Comparison of ENCODE assay signal across 1 cellular context in genomic region chr2:70248145-70248809, GRCh38.
TF ChIP-seq lines count a peak whose summit lies in the region.

A gene with protein sequence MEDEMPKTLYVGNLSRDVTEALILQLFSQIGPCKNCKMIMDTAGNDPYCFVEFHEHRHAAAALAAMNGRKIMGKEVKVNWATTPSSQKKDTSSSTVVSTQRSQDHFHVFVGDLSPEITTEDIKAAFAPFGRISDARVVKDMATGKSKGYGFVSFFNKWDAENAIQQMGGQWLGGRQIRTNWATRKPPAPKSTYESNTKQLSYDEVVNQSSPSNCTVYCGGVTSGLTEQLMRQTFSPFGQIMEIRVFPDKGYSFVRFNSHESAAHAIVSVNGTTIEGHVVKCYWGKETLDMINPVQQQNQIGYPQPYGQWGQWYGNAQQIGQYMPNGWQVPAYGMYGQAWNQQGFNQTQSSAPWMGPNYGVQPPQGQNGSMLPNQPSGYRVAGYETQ (minus strand): TSS chr2:70248628. CDS start chr2:70248430, 198 bp downstream.

TF ChIP-seq in HepG2, 621 proteins besides CTCF, POLR2A, EP300 and RAD21 (continued from another document and continues in another):
- TF ChIP-seq, protein P1, sequence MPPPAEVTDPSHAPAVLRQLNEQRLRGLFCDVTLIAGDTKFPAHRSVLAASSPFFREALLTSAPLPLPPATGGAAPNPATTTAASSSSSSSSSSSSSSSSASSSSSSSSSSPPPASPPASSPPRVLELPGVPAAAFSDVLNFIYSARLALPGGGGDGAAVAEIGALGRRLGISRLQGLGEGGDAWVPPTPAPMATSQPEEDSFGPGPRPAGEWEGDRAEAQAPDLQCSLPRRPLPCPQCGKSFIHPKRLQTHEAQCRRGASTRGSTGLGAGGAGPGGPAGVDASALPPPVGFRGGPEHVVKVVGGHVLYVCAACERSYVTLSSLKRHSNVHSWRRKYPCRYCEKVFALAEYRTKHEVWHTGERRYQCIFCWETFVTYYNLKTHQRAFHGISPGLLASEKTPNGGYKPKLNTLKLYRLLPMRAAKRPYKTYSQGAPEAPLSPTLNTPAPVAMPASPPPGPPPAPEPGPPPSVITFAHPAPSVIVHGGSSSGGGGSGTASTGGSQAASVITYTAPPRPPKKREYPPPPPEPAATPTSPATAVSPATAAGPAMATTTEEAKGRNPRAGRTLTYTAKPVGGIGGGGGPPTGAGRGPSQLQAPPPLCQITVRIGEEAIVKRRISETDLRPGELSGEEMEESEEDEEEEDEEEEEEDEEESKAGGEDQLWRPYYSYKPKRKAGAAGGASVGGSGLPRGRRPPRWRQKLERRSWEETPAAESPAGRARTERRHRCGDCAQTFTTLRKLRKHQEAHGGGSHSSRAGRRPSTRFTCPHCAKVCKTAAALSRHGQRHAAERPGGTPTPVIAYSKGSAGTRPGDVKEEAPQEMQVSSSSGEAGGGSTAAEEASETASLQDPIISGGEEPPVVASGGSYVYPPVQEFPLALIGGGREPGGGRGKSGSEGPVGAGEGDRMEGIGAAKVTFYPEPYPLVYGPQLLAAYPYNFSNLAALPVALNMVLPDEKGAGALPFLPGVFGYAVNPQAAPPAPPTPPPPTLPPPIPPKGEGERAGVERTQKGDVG (CRISPR knock-in tag; IDR thresholded peaks at IDR 0.05; ENCODE audit: borderline replicate concordance), result peak; percentile 69; the same call in 1 of the 2 replicates
- TF ChIP-seq ARNTL (CRISPR knock-in tag; IDR thresholded peaks at IDR 0.05) (no peak), CEBPG (CRISPR knock-in tag; IDR thresholded peaks at IDR 0.05) (peak; percentile 26; the same call in 1 of the 2 replicates), ZNF781 (CRISPR knock-in tag; IDR thresholded peaks at IDR 0.05; ENCODE audit: borderline replicate concordance, not compliant biosample characterization) (no peak), CAMTA2 (CRISPR knock-in tag; IDR thresholded peaks at IDR 0.05; ENCODE audit: borderline replicate concordance) (no peak; the same call in 1 of the 2 replicates), ZNF577 (CRISPR knock-in tag; IDR thresholded peaks at IDR 0.05; ENCODE audit: borderline replicate concordance, low read depth) (0 out of 2 replicates have a peak, but pooled peaks have one; percentile 39), CCAR2 (optimal IDR thresholded peaks at IDR 0.05; ENCODE audit: low read depth, low read length) (no peak), TARDBP (CRISPR knock-in tag; IDR thresholded peaks at IDR 0.05) (peak; percentile 46; the same call in 1 of the 2 replicates), GZF1 (CRISPR knock-in tag; IDR thresholded peaks at IDR 0.05) (no peak; the same call in 1 of the 2 replicates), ZNF251 (CRISPR knock-in tag; IDR thresholded peaks at IDR 0.05) (no peak; the same call in 1 of the 2 replicates), IRX3 (CRISPR knock-in tag; IDR thresholded peaks at IDR 0.05; ENCODE audit: borderline replicate concordance, low read depth) (no peak; the same call in 1 of the 2 replicates), ZBTB39 (CRISPR knock-in tag; IDR thresholded peaks at IDR 0.05) (peak; percentile 16; the same call in 1 of the 2 replicates), PAXIP1 (CRISPR knock-in tag; conservative IDR thresholded peaks at IDR 0.05) (peak; percentile 50), ZNF616 (CRISPR knock-in tag; IDR thresholded peaks at IDR 0.05; ENCODE audit: low read depth) (no peak), DNMT1 (CRISPR knock-in tag; IDR thresholded peaks at IDR 0.05) (peak; percentile 91; the same call in 1 of the 2 replicates), ZNF263 (CRISPR knock-in tag; IDR thresholded peaks at IDR 0.05) (peak; percentile 78), KDM5B (CRISPR knock-in tag; IDR thresholded peaks at IDR 0.05; ENCODE audit: borderline replicate concordance) (peak; percentile 94), ZNF790 (CRISPR knock-in tag; IDR thresholded peaks at IDR 0.05; ENCODE audit: borderline replicate concordance) (no peak; the same call in 1 of the 2 replicates), ZNF772 (CRISPR knock-in tag; IDR thresholded peaks at IDR 0.05) (peak; percentile 82), NFE2L1 (CRISPR knock-in tag; IDR thresholded peaks at IDR 0.05; ENCODE audit: borderline replicate concordance) (0 out of 2 replicates have a peak, but pooled peaks have one; percentile 60), POLR2G (IDR thresholded peaks at IDR 0.05; ENCODE audit: low read depth, low read length) (peak; percentile 97), MTF2 (CRISPR knock-in tag; IDR thresholded peaks at IDR 0.05; ENCODE audit: borderline replicate concordance) (no peak), ZNF292 (CRISPR knock-in tag; IDR thresholded peaks at IDR 0.05; ENCODE audit: borderline replicate concordance, low read depth) (0 out of 2 replicates have a peak, but pooled peaks have one; percentile 22), ZNF691 (CRISPR knock-in tag; IDR thresholded peaks at IDR 0.05; ENCODE audit: borderline replicate concordance, low read depth) (peak; percentile 75; the same call in 1 of the 2 replicates), LCORL (IDR thresholded peaks at IDR 0.05) (no peak), LCORL (CRISPR knock-in tag; IDR thresholded peaks at IDR 0.05) (peak; percentile 79), KLF6 (CRISPR knock-in tag; IDR thresholded peaks at IDR 0.05) (peak; percentile 68), NR1H2 (CRISPR knock-in tag; IDR thresholded peaks at IDR 0.05; ENCODE audit: borderline replicate concordance, low read depth) (no peak), ELF4 (CRISPR knock-in tag; IDR thresholded peaks at IDR 0.05; ENCODE audit: borderline replicate concordance) (peak; percentile 81; the same call in 1 of the 2 replicates), U2AF1 (optimal IDR thresholded peaks at IDR 0.05; ENCODE audit: low read depth, low read length) (peak; percentile 86)
- TF ChIP-seq, protein P2, sequence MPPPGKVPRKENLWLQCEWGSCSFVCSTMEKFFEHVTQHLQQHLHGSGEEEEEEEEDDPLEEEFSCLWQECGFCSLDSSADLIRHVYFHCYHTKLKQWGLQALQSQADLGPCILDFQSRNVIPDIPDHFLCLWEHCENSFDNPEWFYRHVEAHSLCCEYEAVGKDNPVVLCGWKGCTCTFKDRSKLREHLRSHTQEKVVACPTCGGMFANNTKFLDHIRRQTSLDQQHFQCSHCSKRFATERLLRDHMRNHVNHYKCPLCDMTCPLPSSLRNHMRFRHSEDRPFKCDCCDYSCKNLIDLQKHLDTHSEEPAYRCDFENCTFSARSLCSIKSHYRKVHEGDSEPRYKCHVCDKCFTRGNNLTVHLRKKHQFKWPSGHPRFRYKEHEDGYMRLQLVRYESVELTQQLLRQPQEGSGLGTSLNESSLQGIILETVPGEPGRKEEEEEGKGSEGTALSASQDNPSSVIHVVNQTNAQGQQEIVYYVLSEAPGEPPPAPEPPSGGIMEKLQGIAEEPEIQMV (CRISPR knock-in tag; IDR thresholded peaks at IDR 0.05; ENCODE audit: low read depth), result 0 out of 2 replicates have a peak, but pooled peaks have one; percentile 43
- TF ChIP-seq, protein P3, sequence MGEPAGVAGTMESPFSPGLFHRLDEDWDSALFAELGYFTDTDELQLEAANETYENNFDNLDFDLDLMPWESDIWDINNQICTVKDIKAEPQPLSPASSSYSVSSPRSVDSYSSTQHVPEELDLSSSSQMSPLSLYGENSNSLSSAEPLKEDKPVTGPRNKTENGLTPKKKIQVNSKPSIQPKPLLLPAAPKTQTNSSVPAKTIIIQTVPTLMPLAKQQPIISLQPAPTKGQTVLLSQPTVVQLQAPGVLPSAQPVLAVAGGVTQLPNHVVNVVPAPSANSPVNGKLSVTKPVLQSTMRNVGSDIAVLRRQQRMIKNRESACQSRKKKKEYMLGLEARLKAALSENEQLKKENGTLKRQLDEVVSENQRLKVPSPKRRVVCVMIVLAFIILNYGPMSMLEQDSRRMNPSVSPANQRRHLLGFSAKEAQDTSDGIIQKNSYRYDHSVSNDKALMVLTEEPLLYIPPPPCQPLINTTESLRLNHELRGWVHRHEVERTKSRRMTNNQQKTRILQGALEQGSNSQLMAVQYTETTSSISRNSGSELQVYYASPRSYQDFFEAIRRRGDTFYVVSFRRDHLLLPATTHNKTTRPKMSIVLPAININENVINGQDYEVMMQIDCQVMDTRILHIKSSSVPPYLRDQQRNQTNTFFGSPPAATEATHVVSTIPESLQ (CRISPR knock-in tag; conservative IDR thresholded peaks at IDR 0.05), result no peak; the same call in 1 of the 2 replicates
- TF ChIP-seq, protein P4, sequence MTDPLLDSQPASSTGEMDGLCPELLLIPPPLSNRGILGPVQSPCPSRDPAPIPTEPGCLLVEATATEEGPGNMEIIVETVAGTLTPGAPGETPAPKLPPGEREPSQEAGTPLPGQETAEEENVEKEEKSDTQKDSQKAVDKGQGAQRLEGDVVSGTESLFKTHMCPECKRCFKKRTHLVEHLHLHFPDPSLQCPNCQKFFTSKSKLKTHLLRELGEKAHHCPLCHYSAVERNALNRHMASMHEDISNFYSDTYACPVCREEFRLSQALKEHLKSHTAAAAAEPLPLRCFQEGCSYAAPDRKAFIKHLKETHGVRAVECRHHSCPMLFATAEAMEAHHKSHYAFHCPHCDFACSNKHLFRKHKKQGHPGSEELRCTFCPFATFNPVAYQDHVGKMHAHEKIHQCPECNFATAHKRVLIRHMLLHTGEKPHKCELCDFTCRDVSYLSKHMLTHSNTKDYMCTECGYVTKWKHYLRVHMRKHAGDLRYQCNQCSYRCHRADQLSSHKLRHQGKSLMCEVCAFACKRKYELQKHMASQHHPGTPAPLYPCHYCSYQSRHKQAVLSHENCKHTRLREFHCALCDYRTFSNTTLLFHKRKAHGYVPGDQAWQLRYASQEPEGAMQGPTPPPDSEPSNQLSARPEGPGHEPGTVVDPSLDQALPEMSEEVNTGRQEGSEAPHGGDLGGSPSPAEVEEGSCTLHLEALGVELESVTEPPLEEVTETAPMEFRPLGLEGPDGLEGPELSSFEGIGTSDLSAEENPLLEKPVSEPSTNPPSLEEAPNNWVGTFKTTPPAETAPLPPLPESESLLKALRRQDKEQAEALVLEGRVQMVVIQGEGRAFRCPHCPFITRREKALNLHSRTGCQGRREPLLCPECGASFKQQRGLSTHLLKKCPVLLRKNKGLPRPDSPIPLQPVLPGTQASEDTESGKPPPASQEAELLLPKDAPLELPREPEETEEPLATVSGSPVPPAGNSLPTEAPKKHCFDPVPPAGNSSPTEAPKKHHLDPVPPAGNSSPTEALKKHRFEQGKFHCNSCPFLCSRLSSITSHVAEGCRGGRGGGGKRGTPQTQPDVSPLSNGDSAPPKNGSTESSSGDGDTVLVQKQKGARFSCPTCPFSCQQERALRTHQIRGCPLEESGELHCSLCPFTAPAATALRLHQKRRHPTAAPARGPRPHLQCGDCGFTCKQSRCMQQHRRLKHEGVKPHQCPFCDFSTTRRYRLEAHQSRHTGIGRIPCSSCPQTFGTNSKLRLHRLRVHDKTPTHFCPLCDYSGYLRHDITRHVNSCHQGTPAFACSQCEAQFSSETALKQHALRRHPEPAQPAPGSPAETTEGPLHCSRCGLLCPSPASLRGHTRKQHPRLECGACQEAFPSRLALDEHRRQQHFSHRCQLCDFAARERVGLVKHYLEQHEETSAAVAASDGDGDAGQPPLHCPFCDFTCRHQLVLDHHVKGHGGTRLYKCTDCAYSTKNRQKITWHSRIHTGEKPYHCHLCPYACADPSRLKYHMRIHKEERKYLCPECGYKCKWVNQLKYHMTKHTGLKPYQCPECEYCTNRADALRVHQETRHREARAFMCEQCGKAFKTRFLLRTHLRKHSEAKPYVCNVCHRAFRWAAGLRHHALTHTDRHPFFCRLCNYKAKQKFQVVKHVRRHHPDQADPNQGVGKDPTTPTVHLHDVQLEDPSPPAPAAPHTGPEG (CRISPR knock-in tag; IDR thresholded peaks at IDR 0.05), result peak; percentile 33
- TF ChIP-seq, protein P5, sequence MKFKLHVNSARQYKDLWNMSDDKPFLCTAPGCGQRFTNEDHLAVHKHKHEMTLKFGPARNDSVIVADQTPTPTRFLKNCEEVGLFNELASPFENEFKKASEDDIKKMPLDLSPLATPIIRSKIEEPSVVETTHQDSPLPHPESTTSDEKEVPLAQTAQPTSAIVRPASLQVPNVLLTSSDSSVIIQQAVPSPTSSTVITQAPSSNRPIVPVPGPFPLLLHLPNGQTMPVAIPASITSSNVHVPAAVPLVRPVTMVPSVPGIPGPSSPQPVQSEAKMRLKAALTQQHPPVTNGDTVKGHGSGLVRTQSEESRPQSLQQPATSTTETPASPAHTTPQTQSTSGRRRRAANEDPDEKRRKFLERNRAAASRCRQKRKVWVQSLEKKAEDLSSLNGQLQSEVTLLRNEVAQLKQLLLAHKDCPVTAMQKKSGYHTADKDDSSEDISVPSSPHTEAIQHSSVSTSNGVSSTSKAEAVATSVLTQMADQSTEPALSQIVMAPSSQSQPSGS (CRISPR knock-in tag; IDR thresholded peaks at IDR 0.05), result peak; percentile 25; the same call in 1 of the 2 replicates
